Comparison of ENCODE assay signal across 10 cellular contexts in the genomic region with DNA sequence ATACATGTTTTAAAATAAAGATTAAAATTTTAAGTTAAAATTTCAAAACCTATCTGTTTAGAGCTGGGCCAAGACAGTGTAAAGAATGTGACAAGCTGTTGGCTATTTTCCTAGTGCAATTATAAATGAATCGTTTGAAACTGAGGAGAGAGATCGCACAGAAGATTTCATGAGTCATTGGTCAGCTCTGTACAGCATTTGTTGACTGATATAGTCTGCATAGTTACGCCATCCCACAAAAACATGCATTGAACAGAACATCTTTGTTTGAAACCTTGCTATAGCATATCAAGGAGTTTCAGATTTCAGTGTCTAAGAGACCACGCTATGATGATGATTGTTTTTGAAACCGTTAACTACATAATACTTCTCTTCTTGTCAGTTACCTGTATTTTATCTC. TPM values are rescaled to one million over a fixed set of nuclear protein-coding genes. Genes with fewer than 3 reads are reported as not detected.
DNase-seq lines count a peak whose midpoint lies in the region; ATAC-seq and TF ChIP-seq lines count a peak whose summit lies in the region.
"Had no signal": no experiment of that assay in that cellular context is flagged by ENCODE, and none has a peak within 500 bp of the region (broad histone marks: within the 10 kb centered on the region; RNA-seq: fewer than 3 reads in every experiment).

No MANE protein-coding gene starts in this region.

- H3K4me3 ChIP-seq in heart right ventricle (no peak overlapping the region), PC-3 (ENCODE audit: low read length) (no peak overlapping the region), fibroblast of pulmonary artery (replicated peaks; ENCODE audit: low read depth, low read length) (no peak overlapping the region)
- H3K4me3 ChIP-seq: upper lobe of left lung had no signal

- H3K79me2 ChIP-seq in PC-3 (ENCODE audit: low read length) = no peaks in the 10 kb centered on the region

- H2AFZ ChIP-seq in PC-3 (ENCODE audit: low read length) = no peak overlapping the region

- H3K4me1 ChIP-seq in heart right ventricle = peaks cover 0 to 59% (median 32%) of the 10 kb centered on the region in 9 donors
- H3K4me1 ChIP-seq in PC-3 (ENCODE audit: insufficient read depth, low read length) = peaks cover 26% of the 10 kb centered on the region

- H3K27me3 Mint-ChIP-seq in type B pancreatic cell = peaks cover 25% of the 10 kb centered on the region

- ATAC-seq in heart right ventricle (no peak), PC-3 (peak; percentile 83), HG03460 (IDR thresholded peaks at IDR 0.05; ENCODE audit: unreplicated experiment) (no peak)

- H3K27me3 ChIP-seq in heart right ventricle (peaks cover 0 to 43% (median 0%) of the 10 kb centered on the region in 7 donors), PC-3 (ENCODE audit: low read length) (no peaks in the 10 kb centered on the region)

- POLR2A ChIA-PET in PC-3 (lab: Charles Lee; ENCODE audit: unreplicated experiment) = no interaction called here

- no peak overlapping the region for H3K9ac ChIP-seq in PC-3 (ENCODE audit: low read length)

- H3K9me2 ChIP-seq in PC-3 (replicated peaks; ENCODE audit: low read length) = no peaks in the 10 kb centered on the region

- peak overlapping the region; percentile 52 for H3K4me2 ChIP-seq in PC-3 (ENCODE audit: low read length)

- peaks cover 9% of the 10 kb centered on the region for H3K4me1 Mint-ChIP-seq in type B pancreatic cell (ENCODE audit: unreplicated experiment)

- DNase-seq in heart right ventricle (no peak), cardiac septum (ENCODE audit: low spot score) (no peak), PC-3 (peak; percentile 85), fibroblast of pulmonary artery (ENCODE audit: low read depth) (peak; percentile 93), type B pancreatic cell (ENCODE audit: extremely low spot score, unreplicated experiment) (no peak), D341Med (ENCODE audit: low spot score) (no peak), OCI-M2 (lab: John Stamatoyannopoulos, UW; ENCODE audit: unreplicated experiment) (no peak)
- DNase-seq: NCI-H82 had no signal

- H3K9me3 Mint-ChIP-seq in type B pancreatic cell = no peaks in the 10 kb centered on the region

- H3K36me3 ChIP-seq in heart right ventricle = no peaks in the 10 kb centered on the region
- no peaks in the 10 kb centered on the region for H3K36me3 ChIP-seq in PC-3 (ENCODE audit: low read depth, low read length)
- H3K36me3 ChIP-seq: upper lobe of left lung had no signal

- H3K9me3 ChIP-seq in heart right ventricle (no peaks in the 10 kb centered on the region), PC-3 (ENCODE audit: low read length) (no peaks in the 10 kb centered on the region)
- H3K9me3 ChIP-seq: upper lobe of left lung had no signal

- BruUV-seq in PC-3 (replicated peaks; lab: Mats Ljungman, UMichigan) = no TSS peak

- H3F3A ChIP-seq in PC-3 (ENCODE audit: low read length, unreplicated experiment) = no peaks in the 10 kb centered on the region

- H4K20me1 ChIP-seq in PC-3 (ENCODE audit: low read length) = no peaks in the 10 kb centered on the region

- intact Hi-C loops in heart right ventricle (cut with DNase I) = loop anchor here in 6 of 10 donors (2.0 to 10.0 kb wide), 6 partner anchors 55 to 99 kb away; a partner anchor contains a TSS
- intact Hi-C loops in cardiac septum (cut with DNase I) = loop anchor here (2.0 kb wide), 2 partner anchors 55 to 93 kb away; a partner anchor contains a TSS
- intact Hi-C loops in PC-3 (cut with micrococcal nuclease) = no loop called here

- no peak overlapping the region for H3K27ac Mint-ChIP-seq in type B pancreatic cell

- no peaks in the 10 kb centered on the region for H3K36me3 Mint-ChIP-seq in type B pancreatic cell

- TF ChIP-seq CTCF in heart right ventricle (IDR thresholded peaks at IDR 0.05) (no peak), PC-3 (conservative IDR thresholded peaks at IDR 0.05; ENCODE audit: low read depth, low read length) (no peak), fibroblast of pulmonary artery (IDR thresholded peaks at IDR 0.05; ENCODE audit: low read length, missing control alignments) (no peak), type B pancreatic cell (conservative IDR thresholded peaks at IDR 0.05) (no peak)

- peak overlapping the region; percentile 41 for H3K4me3 Mint-ChIP-seq in type B pancreatic cell

- CTCF ChIA-PET in PC-3 (lab: Charles Lee) = no interaction called here

- peak overlapping the region in 7 of 10 donors; percentile 4 to 91 (median 78) for H3K27ac ChIP-seq in heart right ventricle
- peak overlapping the region; percentile 39 for H3K27ac ChIP-seq in PC-3 (ENCODE audit: low read length)
- H3K27ac ChIP-seq: upper lobe of left lung had no signal

- WGBS in heart right ventricle, 2 donors = 48 to 59% methylated on average over 5 of the region's 5 CpGs

RNA-seq across cellular contexts. Expression of a gene that starts 1.3 kb away (rescaled TPM):
- total RNA-seq in heart right ventricle (1 to 10 TPM in 1 of 10 donors, under 1 TPM in 9; 0.25 to 1.5 (median 0.47) TPM), cardiac septum (0.35 TPM), PC-3 (2014; rRNA removed) (0.15 and 0.29 TPM in 2 replicates), type B pancreatic cell (ENCODE audit: low replicate concordance) (0.12 and 0.17 TPM in 2 replicates)
- polyA plus RNA-seq in heart right ventricle = under 1 TPM; 0.15 to 0.42 TPM

Comparison
In these comparisons a context has a peak if more than half of its experiments do, and no peak if none do; other contexts are left out.
1. DNase-seq: peak in PC-3 (single experiment) and fibroblast of pulmonary artery (single experiment); none in heart right ventricle (0 of 2), cardiac septum (single experiment), type B pancreatic cell (single experiment), D341Med (single experiment) and OCI-M2 (single experiment).